Comparison of ENCODE assay signal across 19 cellular contexts in genomic region chr15:87866961-87867360, GRCh38.
"Had no signal": no experiment of that assay in that cellular context is flagged by ENCODE, and none has a peak within 500 bp of the region (broad histone marks: within the 10 kb centered on the region; RNA-seq: fewer than 3 reads in every experiment).

No MANE protein-coding gene starts in this region.

- H3K4me1 ChIP-seq: SJCRH30 had no signal

- H3K27me3 ChIP-seq: SJCRH30 had no signal

- H3K4me3 ChIP-seq: SJCRH30 had no signal

- ATAC-seq: Panc1, PC-3, SK-N-SH treated with all-trans-retinoic acid at 6 μM for 48 hours had no signal

- DNase-seq: KBM-7, MV-4-11, NCI-H1048, NCI-H1105, NCI-H1417, NCI-H1436 treated with DMSO at 0.1 percent for 48 hours, NCI-H1694, NCI-H187 treated with DMSO at 0.1 percent for 48 hours, NCI-H2029 treated with DMSO at 0.1 percent for 48 hours, NCI-H2227 treated with DMSO at 0.1 percent for 48 hours, NCI-H524, NCI-H526 treated with DMSO at 0.1 percent for 48 hours, NCI-H774, PC-3, SHP77, SJCRH30 had no signal

- H3K36me3 ChIP-seq: SJCRH30 had no signal

- H3K9me3 ChIP-seq: SJCRH30 had no signal

- H3K27ac ChIP-seq: RWPE1, SJCRH30 had no signal
